ENCODE assay signal across 1 cellular context in genomic region chr5:56176155-56176798, GRCh38.
TF ChIP-seq lines count a peak whose summit lies in the region.

No MANE protein-coding gene starts in this region.

TF ChIP-seq in HepG2, 621 proteins besides CTCF, POLR2A, EP300 and RAD21 (continued from another document):
- no peak for TF ChIP-seq HNF1A (IDR thresholded peaks at IDR 0.05; ENCODE audit: low read depth)
- TF ChIP-seq HNF1A (CRISPR knock-in tag; IDR thresholded peaks at IDR 0.05; ENCODE audit: borderline replicate concordance), result no peak
- TF ChIP-seq ZNF207 (IDR thresholded peaks at IDR 0.05; ENCODE audit: borderline replicate concordance), result no peak
- no peak for TF ChIP-seq YEATS2 (CRISPR knock-in tag; IDR thresholded peaks at IDR 0.05; ENCODE audit: borderline replicate concordance)
- no peak for TF ChIP-seq SIX1 (CRISPR knock-in tag; IDR thresholded peaks at IDR 0.05; ENCODE audit: borderline replicate concordance)
- TF ChIP-seq ZNF251 (CRISPR knock-in tag; IDR thresholded peaks at IDR 0.05), result no peak
- no peak for TF ChIP-seq ZNF777 (CRISPR knock-in tag; IDR thresholded peaks at IDR 0.05)
- TF ChIP-seq RBM22 (optimal IDR thresholded peaks at IDR 0.05; ENCODE audit: low read length), result no peak
- no peak for TF ChIP-seq FOXK2 (IDR thresholded peaks at IDR 0.05)
- TF ChIP-seq ZNF7 (CRISPR knock-in tag; IDR thresholded peaks at IDR 0.05), result no peak
- TF ChIP-seq KAT8 (CRISPR knock-in tag; IDR thresholded peaks at IDR 0.05), result no peak
- no peak for TF ChIP-seq MYNN (CRISPR knock-in tag; IDR thresholded peaks at IDR 0.05; ENCODE audit: low read depth)
